ENCODE assay signal across 12 cellular contexts in genomic region chr2:102100371-102101096, GRCh38. TPM values are rescaled to one million over a fixed set of nuclear protein-coding genes. Genes with fewer than 3 reads are reported as not detected.
A peak's percentile ranks its signal among the peaks of the same experiment; 100 is the strongest.
DNase-seq lines count a peak whose midpoint lies in the region; ATAC-seq and TF ChIP-seq lines count a peak whose summit lies in the region.
"Had no signal": no experiment of that assay in that cellular context is flagged by ENCODE, and none has a peak within 500 bp of the region (broad histone marks: within the 10 kb centered on the region; RNA-seq: fewer than 3 reads in every experiment).

No MANE protein-coding gene starts in this region.

- H3K4me1 ChIP-seq in PC-9 (replicated peaks; ENCODE audit: insufficient read depth) (peaks cover 45% of the 10 kb centered on the region), parathyroid adenoma (peaks cover 27% of the 10 kb centered on the region)
- H3K4me1 ChIP-seq: uterus had no signal

- 0 out of 2 replicates have a peak, but pooled peaks cover 6% of the 10 kb centered on the region for H3K9me3 ChIP-seq in PC-9 (ENCODE audit: insufficient read depth, low read depth)
- H3K9me3 ChIP-seq in parathyroid adenoma (ENCODE audit: control insufficient read depth, low read length) = peaks cover 3% of the 10 kb centered on the region
- H3K9me3 ChIP-seq: uterus had no signal

- TF ChIP-seq CTCF in PC-9 (conservative IDR thresholded peaks at IDR 0.05) = no peak
- TF ChIP-seq CTCF in parathyroid adenoma (IDR thresholded peaks at IDR 0.05) = no peak

- H3K27ac ChIP-seq in PC-9 = peak overlapping the region; percentile 84
- H3K27ac ChIP-seq in epithelial cell of prostate = peak overlapping the region; percentile 73
- peak overlapping the region; percentile 47 for H3K27ac ChIP-seq in parathyroid adenoma
- H3K27ac ChIP-seq: uterus had no signal

- H3K36me3 ChIP-seq in PC-9 (ENCODE audit: low read depth) = no peaks in the 10 kb centered on the region
- no peaks in the 10 kb centered on the region for H3K36me3 ChIP-seq in parathyroid adenoma (ENCODE audit: control insufficient read depth, insufficient read depth, low read length)
- H3K36me3 ChIP-seq: uterus had no signal

- peaks cover 40% of the 10 kb centered on the region for H3F3A ChIP-seq in PC-9 (ENCODE audit: insufficient read depth, low read depth)

- peak overlapping the region; percentile 59 for H2AFZ ChIP-seq in PC-9
- H2AFZ ChIP-seq in parathyroid adenoma = peak overlapping the region; percentile 35

- intact Hi-C loops in PC-9 (cut with micrococcal nuclease; ENCODE audit: unreplicated experiment) = loop anchor here (1.0 to 2.0 kb wide), 2 partner anchors 30 to 79 kb away; no protein-coding TSS in a partner anchor

- no peak overlapping the region for H3K9ac ChIP-seq in parathyroid adenoma

- POLR2A ChIA-PET in PC-9 (lab: Charles Lee; ENCODE audit: unreplicated experiment) = interaction anchor here (0.6 kb wide), 1 partner anchor 14 kb away, joined by 4 read pairs; no protein-coding TSS in a partner anchor

- H4K20me1 ChIP-seq in PC-9 (ENCODE audit: insufficient read depth) = no peaks in the 10 kb centered on the region

- no peak overlapping the region for H3K4me3 ChIP-seq in PC-9
- H3K4me3 ChIP-seq in parathyroid adenoma (ENCODE audit: low read depth, low read length) = no peak overlapping the region
- H3K4me3 ChIP-seq: uterus had no signal

- H3K79me2 ChIP-seq in PC-9 (ENCODE audit: low read depth) (no peaks in the 10 kb centered on the region), parathyroid adenoma (no peaks in the 10 kb centered on the region)

- peak overlapping the region; percentile 61 for H3K4me2 ChIP-seq in PC-9
- H3K4me2 ChIP-seq in parathyroid adenoma (ENCODE audit: low read length) = no peak overlapping the region

- ATAC-seq in HG03045 (IDR thresholded peaks at IDR 0.05; ENCODE audit: unreplicated experiment) = no peak
- ATAC-seq in HG02970 (IDR thresholded peaks at IDR 0.05; ENCODE audit: low FRiP score, unreplicated experiment) = no peak
- ATAC-seq: effector memory CD8-positive, alpha-beta T cell; T-helper 17 cell had no signal

- no TSS peak for BruUV-seq in PC-9 (replicated peaks; lab: Mats Ljungman, UMichigan)

- H3K9me2 ChIP-seq in PC-9 (ENCODE audit: insufficient read depth) = no peaks in the 10 kb centered on the region

- H3K27me3 ChIP-seq in PC-9 (ENCODE audit: insufficient read depth, low read depth) (no peaks in the 10 kb centered on the region), parathyroid adenoma (ENCODE audit: control insufficient read depth, insufficient read depth, low read length) (no peaks in the 10 kb centered on the region)
- H3K27me3 ChIP-seq: uterus had no signal

- CTCF ChIA-PET in PC-9 (lab: Charles Lee) = no interaction called here

- DNase-seq in GM04503 (ENCODE audit: low read depth) (peak; percentile 78), PC-9 (peak; percentile 24 to 97), epithelial cell of prostate (ENCODE audit: low read depth, low spot score) (peak; percentile 95), amniotic stem cell (lab: John Stamatoyannopoulos, UW) (no peak)
- DNase-seq in activated effector memory CD4-positive, alpha-beta T cell treated with Interleukin-2 at 50 U/mL for 16 hours = no peak
- DNase-seq: effector memory CD8-positive, alpha-beta T cell; occipital lobe; T-helper 17 cell; uterus had no signal

RNA-seq across cellular contexts. Expression of gene IL1R1, which starts 42.0 kb away (rescaled TPM):
- 5.0 and 6.5 TPM in 2 replicates for total RNA-seq in PC-9 (2021)

Comparison
In these comparisons a context has a peak if more than half of its experiments do, and no peak if none do; other contexts are left out.
1. DNase-seq: peak in GM04503 (single experiment), PC-9 (2 of 2) and epithelial cell of prostate (single experiment); none in activated effector memory CD4-positive, alpha-beta T cell treated with Interleukin-2 at 50 U/mL for 16 hours (single experiment) and amniotic stem cell (single experiment).
2. Peak in every context shown above with its lines, with median percentiles within 50 percentile points of each other: H3K27ac ChIP-seq.